Comparison of ENCODE assay signal across 16 cellular contexts in genomic region chr3:53146319-53146868, GRCh38. TPM values are rescaled to one million over a fixed set of nuclear protein-coding genes. Genes with fewer than 3 reads are reported as not detected.
DNase-seq lines count a peak whose midpoint lies in the region; ATAC-seq and TF ChIP-seq lines count a peak whose summit lies in the region.
"Had no signal": no experiment of that assay in that cellular context is flagged by ENCODE, and none has a peak within 500 bp of the region (broad histone marks: within the 10 kb centered on the region; RNA-seq: fewer than 3 reads in every experiment).

No MANE protein-coding gene starts in this region.

- TF ChIP-seq CTCF in PC-9 (conservative IDR thresholded peaks at IDR 0.05) = no peak
- TF ChIP-seq CTCF in osteoblast (IDR thresholded peaks at IDR 0.05; ENCODE audit: extremely low read depth, low read depth, low read length) = no peak

- no peaks in the 10 kb centered on the region for H3K9me2 ChIP-seq in PC-9 (ENCODE audit: insufficient read depth)

- DNase-seq in PC-9 = no peak
- DNase-seq in osteoblast (ENCODE audit: insufficient read length, low spot score, missing footprints) = peak; percentile 5
- no peak for DNase-seq in SHP77 (lab: John Stamatoyannopoulos, UW)
- DNase-seq in SHP77 treated with DMSO at 0.1 percent for 48 hours (lab: John Stamatoyannopoulos, UW) = no peak
- DNase-seq in ureter (ENCODE audit: low spot score) = no peak
- DNase-seq: DMS153, EL, MM.1S, NCI-H1105, NCI-H187, NCI-H446 treated with DMSO at 0.1 percent for 48 hours, NCI-H82 had no signal

- no peaks in the 10 kb centered on the region for H3K36me3 Mint-ChIP-seq in dendritic cell treated with granulocyte-macrophage colony-stimulating factor and Interleukin-4, amounts not matched to agents 40 ng/mL and 50 ng/mL, for 4 days (ENCODE audit: low read depth)

- H3K4me3 ChIP-seq in PC-9 = no peak overlapping the region
- no peak overlapping the region for H3K4me3 ChIP-seq in osteoblast (ENCODE audit: insufficient read depth, low read length)
- H3K4me3 ChIP-seq: BLaER1 treated with 17β-estradiol and CSF1 and Interleukin-3, amounts not matched to agents 10 nM and 100 nM; SJSA1 had no signal

- H3F3A ChIP-seq in PC-9 (ENCODE audit: insufficient read depth, low read depth) = peaks cover 25% of the 10 kb centered on the region

- H3K36me3 ChIP-seq in PC-9 (ENCODE audit: low read depth) (no peaks in the 10 kb centered on the region), osteoblast (ENCODE audit: insufficient read depth, low read length) (no peaks in the 10 kb centered on the region)
- H3K36me3 ChIP-seq: BLaER1 treated with 17β-estradiol and CSF1 and Interleukin-3, amounts not matched to agents 10 nM and 100 nM; SJSA1 had no signal

- no peak overlapping the region for H3K4me3 Mint-ChIP-seq in dendritic cell treated with granulocyte-macrophage colony-stimulating factor and Interleukin-4, amounts not matched to agents 40 ng/mL and 50 ng/mL, for 4 days

- H3K27me3 Mint-ChIP-seq in dendritic cell treated with granulocyte-macrophage colony-stimulating factor and Interleukin-4, amounts not matched to agents 40 ng/mL and 50 ng/mL, for 4 days = peaks cover 4% of the 10 kb centered on the region

- H3K9me3 Mint-ChIP-seq in dendritic cell treated with granulocyte-macrophage colony-stimulating factor and Interleukin-4, amounts not matched to agents 40 ng/mL and 50 ng/mL, for 4 days = no peaks in the 10 kb centered on the region

- no peak for ATAC-seq in HG03175 (IDR thresholded peaks at IDR 0.05; ENCODE audit: unreplicated experiment)

- H3K79me2 ChIP-seq in PC-9 (ENCODE audit: low read depth) (no peaks in the 10 kb centered on the region), osteoblast (ENCODE audit: insufficient read depth, low read length) (no peaks in the 10 kb centered on the region)

- CTCF ChIA-PET in PC-9 (lab: Charles Lee) = no interaction called here

- peak overlapping the region; percentile 88 for H3K27ac Mint-ChIP-seq in dendritic cell treated with granulocyte-macrophage colony-stimulating factor and Interleukin-4, amounts not matched to agents 40 ng/mL and 50 ng/mL, for 4 days

- no TSS peak for BruUV-seq in PC-9 (replicated peaks; lab: Mats Ljungman, UMichigan)

- no peak overlapping the region for H2AFZ ChIP-seq in PC-9
- H2AFZ ChIP-seq in osteoblast (ENCODE audit: low read length) = no peak overlapping the region

- H3K9me3 ChIP-seq in PC-9 (ENCODE audit: insufficient read depth, low read depth) (no peaks in the 10 kb centered on the region), osteoblast (ENCODE audit: low read depth, low read length) (no peaks in the 10 kb centered on the region)
- H3K9me3 ChIP-seq: BLaER1 treated with 17β-estradiol and CSF1 and Interleukin-3, amounts not matched to agents 10 nM and 100 nM; SJSA1 had no signal

- H4K20me1 ChIP-seq in PC-9 (ENCODE audit: insufficient read depth) (no peaks in the 10 kb centered on the region), osteoblast (ENCODE audit: insufficient read depth, low read length) (no peaks in the 10 kb centered on the region)
- H4K20me1 ChIP-seq: BLaER1 treated with 17β-estradiol and CSF1 and Interleukin-3, amounts not matched to agents 10 nM and 100 nM had no signal

- intact Hi-C loops in PC-9 (cut with micrococcal nuclease; ENCODE audit: unreplicated experiment) = no loop called here
- intact Hi-C loops in dendritic cell treated with granulocyte-macrophage colony-stimulating factor and Interleukin-4, amounts not matched to agents 40 ng/mL and 50 ng/mL, for 4 days (cut with micrococcal nuclease) = no loop called here

- POLR2A ChIA-PET in PC-9 (lab: Charles Lee; ENCODE audit: unreplicated experiment) = interaction anchor here (0.7 kb wide), 1 partner anchor 225 kb away, joined by 5 read pairs; no protein-coding TSS in a partner anchor

- H3K27ac ChIP-seq in PC-9 (no peak overlapping the region), osteoblast (ENCODE audit: low read depth, low read length) (no peak overlapping the region)
- H3K27ac ChIP-seq: SJSA1 had no signal

- peaks cover 89% of the 10 kb centered on the region for H3K4me1 Mint-ChIP-seq in dendritic cell treated with granulocyte-macrophage colony-stimulating factor and Interleukin-4, amounts not matched to agents 40 ng/mL and 50 ng/mL, for 4 days (ENCODE audit: low read depth)

- peak overlapping the region; percentile 66 for H3K4me2 ChIP-seq in PC-9
- no peak overlapping the region for H3K4me2 ChIP-seq in osteoblast (ENCODE audit: insufficient read depth, low read length)

- H3K4me1 ChIP-seq in PC-9 (replicated peaks; ENCODE audit: insufficient read depth) (peaks cover 73% of the 10 kb centered on the region), osteoblast (ENCODE audit: insufficient read depth, low read length) (peaks cover 11% of the 10 kb centered on the region)
- H3K4me1 ChIP-seq: SJSA1 had no signal

- H3K27me3 ChIP-seq in PC-9 (ENCODE audit: insufficient read depth, low read depth) (no peaks in the 10 kb centered on the region), osteoblast (ENCODE audit: insufficient read depth, low read length) (no peaks in the 10 kb centered on the region)
- H3K27me3 ChIP-seq: BLaER1 treated with 17β-estradiol and CSF1 and Interleukin-3, amounts not matched to agents 10 nM and 100 nM; SJSA1 had no signal

RNA-seq across cellular contexts. Expression of gene PRKCD, which starts 14.6 kb away (rescaled TPM):
- total RNA-seq in PC-9 (2021) (30.1 and 34.3 TPM in 2 replicates), osteoblast (1.8 and 2.2 TPM in 2 replicates), ureter (82.2 TPM)

RNA-seq across cellular contexts. Expression of gene RFT1, which starts 16.2 kb away (rescaled TPM):
- total RNA-seq in PC-9 (2021) = 30.8 and 31.0 TPM in 2 replicates
- total RNA-seq in osteoblast = 11.9 and 12.7 TPM in 2 replicates
- total RNA-seq in ureter = 33.3 TPM
